8 cellular contexts compared by ENCODE assay signal in the genomic region with DNA sequence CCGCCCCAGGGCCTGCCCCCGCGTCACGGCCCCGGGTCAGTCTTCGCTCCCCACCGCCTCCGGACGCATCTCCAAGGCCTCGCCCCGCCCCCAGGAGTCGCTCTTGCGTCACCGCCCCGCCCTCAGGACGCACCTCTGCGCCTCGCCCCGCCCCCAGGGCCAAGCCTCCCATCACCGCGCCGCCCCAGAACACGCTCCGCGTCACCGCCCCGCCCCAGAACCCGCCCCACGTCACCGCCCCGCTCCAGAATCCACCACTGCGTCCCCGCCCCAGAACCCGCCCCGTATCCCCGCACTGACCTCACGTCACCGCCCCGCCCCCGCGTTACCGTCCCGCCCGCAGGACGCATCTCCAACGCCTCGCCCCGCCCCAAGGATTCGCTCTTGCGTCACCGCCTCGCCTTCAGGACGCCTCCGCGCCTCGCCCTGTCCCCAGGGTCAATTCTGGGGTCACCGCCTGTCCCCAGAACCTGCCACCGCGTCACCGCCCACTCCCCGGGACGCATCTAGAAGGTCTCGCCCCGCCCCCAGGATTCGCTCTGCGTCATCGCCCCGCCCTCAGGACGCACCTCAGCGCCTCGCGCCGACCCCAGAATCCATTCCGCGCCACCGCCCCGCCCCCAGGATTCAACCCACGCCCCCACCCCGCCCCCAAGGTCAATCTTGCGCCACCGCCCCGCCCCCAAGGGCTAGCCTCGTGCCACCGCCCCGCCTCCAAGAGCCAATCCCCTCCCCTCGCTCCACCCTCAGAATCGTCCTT. TPM values are rescaled to one million over a fixed set of nuclear protein-coding genes. Genes with fewer than 3 reads are reported as not detected.
DNase-seq lines count a peak whose midpoint lies in the region; ATAC-seq and TF ChIP-seq lines count a peak whose summit lies in the region.

No MANE protein-coding gene starts in this region.

- peaks cover 5% of the 10 kb centered on the region; the same call in 1 of the 2 replicates for H3K79me2 ChIP-seq in OCI-LY1 (ENCODE audit: insufficient read depth, low read length)

- H3K4me1 ChIP-seq in OCI-LY1 (ENCODE audit: insufficient read depth, low read length, severe bottlenecking), result peaks cover 30% of the 10 kb centered on the region

- no peaks in the 10 kb centered on the region for H3K27me3 ChIP-seq in OCI-LY1 (ENCODE audit: insufficient read depth, low read length)

- no peaks in the 10 kb centered on the region for H3K9me3 ChIP-seq in OCI-LY1 (ENCODE audit: low read length)

- peak overlapping the region; percentile 83 for H3K4me2 ChIP-seq in OCI-LY1 (ENCODE audit: low read length)

- no peaks in the 10 kb centered on the region for H3F3A ChIP-seq in OCI-LY1 (ENCODE audit: insufficient read depth, low read length)

- peak; percentile 34 for ATAC-seq in GM21526 (IDR thresholded peaks at IDR 0.05; ENCODE audit: low FRiP score, unreplicated experiment)

- in situ Hi-C loops in Caki2 (cut with HindIII; ENCODE audit: low pct_unique_long_range_greater_than_20kb, low sequenced_read_pairs), result no loop called here

- peak overlapping the region; percentile 96 for H3K4me3 ChIP-seq in OCI-LY1 (ENCODE audit: low read depth, low read length, poor library complexity, severe bottlenecking)

- no peaks in the 10 kb centered on the region for H3K36me3 ChIP-seq in OCI-LY1 (ENCODE audit: insufficient read depth, low read length)

- no peak for TF ChIP-seq CTCF in OCI-LY1 (IDR thresholded peaks at IDR 0.05; ENCODE audit: low read length)

- peak overlapping the region; percentile 89; the same call in 1 of the 2 replicates for H3K9ac ChIP-seq in OCI-LY1 (ENCODE audit: low read length)

- H2AFZ ChIP-seq in OCI-LY1 (ENCODE audit: low read length), result no peak overlapping the region

- H4K20me1 ChIP-seq in OCI-LY1 (ENCODE audit: insufficient read depth, low read length), result no peaks in the 10 kb centered on the region

- H3K9me2 ChIP-seq in OCI-LY1 (ENCODE audit: low read depth, low read length), result no peaks in the 10 kb centered on the region

- peak; percentile 92 for DNase-seq in Caki2 (ENCODE audit: low read depth)
- peak; percentile 91 for DNase-seq in HuH-7.5 (ENCODE audit: low spot score)
- DNase-seq in activated T-cell treated with anti-CD3 and anti-CD28 coated beads for 24 hours (ENCODE audit: low read depth), result peak; percentile 100
- DNase-seq in epidermal melanocyte (ENCODE audit: insufficient read length, low spot score), result peak; percentile 75
- peak; percentile 95 for DNase-seq in middle frontal gyrus (ENCODE audit: extremely low spot score, low spot score)
- peak; percentile 100 for DNase-seq in stimulated activated CD8-positive, alpha-beta memory T cell treated with anti-CD3 and anti-CD28 coated beads, Interleukin-2, amount 100 ng/mL, for 1 hour (ENCODE audit: low read depth in 2 of 2)

- peak overlapping the region; percentile 74 for H3K27ac ChIP-seq in OCI-LY1 (ENCODE audit: low read depth, low read length, poor library complexity, severe bottlenecking)

RNA-seq across cellular contexts. Expression of gene CASP9, which starts 0.4 kb away (rescaled TPM):
- 31.0 and 36.5 TPM in 2 replicates for total RNA-seq in Caki2 (2014; rRNA removed; shearing (Covaris generic); ENCODE audit: low replicate concordance)

RNA-seq across cellular contexts. Expression of gene DNAJC16, which starts 2.2 kb away (rescaled TPM):
- 4.5 and 6.8 TPM in 2 replicates for total RNA-seq in Caki2 (2014; rRNA removed; shearing (Covaris generic); ENCODE audit: low replicate concordance)

RNA-seq across cellular contexts. Expression of gene CELA2B, which starts 48.6 kb away (rescaled TPM):
- not detected in 2 replicates for total RNA-seq in Caki2 (2014; rRNA removed; shearing (Covaris generic); ENCODE audit: low replicate concordance)

Comparison
In these comparisons a context has a peak if more than half of its experiments do, and no peak if none do; other contexts are left out.
1. Peak in every context shown above with its lines: DNase-seq, ATAC-seq, H3K4me3 ChIP-seq and H3K27ac ChIP-seq.